ENCODE assay signal across 8 cellular contexts in genomic region chr10:68599754-68600040, GRCh38. TPM values are rescaled to one million over a fixed set of nuclear protein-coding genes. Genes with fewer than 3 reads are reported as not detected.
DNase-seq lines count a peak whose midpoint lies in the region; ATAC-seq and TF ChIP-seq lines count a peak whose summit lies in the region.

No MANE protein-coding gene starts in this region.

- no peaks in the 10 kb centered on the region for H3K27me3 Mint-ChIP-seq in activated CD8-positive, alpha-beta T cell treated with anti-CD3 and anti-CD28 coated beads, Interleukin-2, amount 10 ng/mL, durations not matched to agents 7 days and 5 days (ENCODE audit: low read depth)

- no peaks in the 10 kb centered on the region for H3K27me3 ChIP-seq in H7 (ENCODE audit: control insufficient read depth, insufficient read depth, low read length)
- H3K27me3 ChIP-seq in right atrium auricular region = no peaks in the 10 kb centered on the region
- H3K27me3 ChIP-seq in skeletal muscle tissue (ENCODE audit: control insufficient read depth in 3 of 3, insufficient read depth in 3 of 3, low read length in 3 of 3) = no peaks in the 10 kb centered on the region

- POLR2A ChIA-PET in activated CD8-positive, alpha-beta T cell treated with anti-CD3 and anti-CD28 coated beads, Interleukin-2, amount 10 ng/mL, durations not matched to agents 7 days and 5 days (lab: Charles Lee) = interaction anchor here (0.6 to 1.1 kb wide), 5 partner anchors 13 to 89 kb away, joined by 3 to 6 read pairs (median 3); partner anchors contain the start of gene TET1

- no peak for ATAC-seq in activated CD8-positive, alpha-beta T cell treated with anti-CD3 and anti-CD28 coated beads, Interleukin-2, amount 10 ng/mL, durations not matched to agents 7 days and 5 days
- no peak for ATAC-seq in HG03354 (IDR thresholded peaks at IDR 0.05; ENCODE audit: poor library complexity, severe bottlenecking, unreplicated experiment)

- H3K4me3 Mint-ChIP-seq in activated CD8-positive, alpha-beta T cell treated with anti-CD3 and anti-CD28 coated beads, Interleukin-2, amount 10 ng/mL, durations not matched to agents 7 days and 5 days = peak overlapping the region; percentile 80

- H3K4me3 ChIP-seq in H7 (ENCODE audit: insufficient read depth, low read depth, low read length) (peak overlapping the region; percentile 17; the same call in 1 of the 2 replicates), right atrium auricular region (peak overlapping the region; percentile 45 to 54), skeletal muscle tissue (ENCODE audit: low read length in 3 of 3) (peak overlapping the region; percentile 72 to 87 (median 84))

- H3K27ac ChIP-seq in right atrium auricular region (peak overlapping the region; percentile 68 to 73), skeletal muscle tissue (ENCODE audit: low read depth, low read length) (peak overlapping the region; percentile 54)

- H3K27ac Mint-ChIP-seq in activated CD8-positive, alpha-beta T cell treated with anti-CD3 and anti-CD28 coated beads, Interleukin-2, amount 10 ng/mL, durations not matched to agents 7 days and 5 days = peak overlapping the region; percentile 92

- H3K4me1 ChIP-seq in right atrium auricular region = peaks cover 0 to 27% of the 10 kb centered on the region in 2 donors
- peaks cover 15 to 32% (median 21%) of the 10 kb centered on the region in 3 donors for H3K4me1 ChIP-seq in skeletal muscle tissue (ENCODE audit: control insufficient read depth in 3 of 3, insufficient read depth in 3 of 3, low read length in 3 of 3)

- no peaks in the 10 kb centered on the region for H3K9me3 Mint-ChIP-seq in activated CD8-positive, alpha-beta T cell treated with anti-CD3 and anti-CD28 coated beads, Interleukin-2, amount 10 ng/mL, durations not matched to agents 7 days and 5 days (ENCODE audit: insufficient read depth)

- no peak for TF ChIP-seq CTCF in right atrium auricular region (IDR thresholded peaks at IDR 0.05)

- H3K9ac ChIP-seq in skeletal muscle tissue (ENCODE audit: low read depth in 1 of 3, low read length in 3 of 3) = peak overlapping the region; percentile 64 to 89 (median 83)

- H3K36me3 Mint-ChIP-seq in activated CD8-positive, alpha-beta T cell treated with anti-CD3 and anti-CD28 coated beads, Interleukin-2, amount 10 ng/mL, durations not matched to agents 7 days and 5 days (ENCODE audit: low read depth) = peaks cover 17% of the 10 kb centered on the region

- H3K36me3 ChIP-seq in H7 (replicated peaks; ENCODE audit: control insufficient read depth, insufficient read depth, low read length) (peaks cover 3% of the 10 kb centered on the region), right atrium auricular region (no peaks in the 10 kb centered on the region), skeletal muscle tissue (ENCODE audit: control insufficient read depth in 3 of 3, insufficient read depth in 3 of 3, low read length in 3 of 3) (peaks cover 0 to 7% (median 0%) of the 10 kb centered on the region in 3 donors)

- H3K9me3 ChIP-seq in right atrium auricular region (no peaks in the 10 kb centered on the region), skeletal muscle tissue (ENCODE audit: control insufficient read depth in 3 of 3, low read length in 3 of 3) (no peaks in the 10 kb centered on the region)

- CTCF ChIA-PET in activated CD8-positive, alpha-beta T cell treated with anti-CD3 and anti-CD28 coated beads, Interleukin-2, amount 10 ng/mL, durations not matched to agents 7 days and 5 days (lab: Charles Lee) = interaction anchor here (1.3 to 1.9 kb wide), 2 partner anchors 22 to 48 kb away, joined by 3 to 11 read pairs; no protein-coding TSS in a partner anchor

- DNase-seq in H7 (no peak), right atrium auricular region (ENCODE audit: low spot score) (no peak), germinal center (ENCODE audit: low spot score) (no peak)
- no peak for DNase-seq in activated CD8-positive, alpha-beta T cell treated with anti-CD3 and anti-CD28 coated beads, Interleukin-2, amount 10 ng/mL, durations not matched to agents 7 days and 5 days
- no peak for DNase-seq in activated CD4-positive, alpha-beta T cell treated with anti-CD3 and anti-CD28 coated beads for 48 hours
- DNase-seq in activated effector memory CD4-positive, alpha-beta T cell treated with anti-CD3 and anti-CD28 coated beads, Interleukin-2, amount 50 U/mL, for 16 hours = no peak

- H3K4me1 Mint-ChIP-seq in activated CD8-positive, alpha-beta T cell treated with anti-CD3 and anti-CD28 coated beads, Interleukin-2, amount 10 ng/mL, durations not matched to agents 7 days and 5 days (ENCODE audit: low read depth) = peaks cover 36% of the 10 kb centered on the region

RNA-seq across cellular contexts. Expression of gene TET1, which starts 39.6 kb away (rescaled TPM):
- total RNA-seq in H7 (2014; rRNA removed; shearing (Covaris generic)) = 27.5 and 47.6 TPM in 2 replicates
- 1 to 10 TPM; 3.2 to 3.3 TPM for total RNA-seq in activated CD8-positive, alpha-beta T cell treated with anti-CD3 and anti-CD28 coated beads, Interleukin-2, amount 10 ng/mL, durations not matched to agents 7 days and 5 days
- total RNA-seq in right atrium auricular region = 1 to 10 TPM; 2.4 to 3.0 TPM
- 15.1 TPM for total RNA-seq in skeletal muscle tissue

Comparison
In these comparisons a context has a peak if more than half of its experiments do, and no peak if none do; other contexts are left out.
1. H3K4me3 ChIP-seq: peak in every context shown above with its lines; median percentile 84 in skeletal muscle tissue; 50 in right atrium auricular region; 17 in H7.